22 cellular contexts compared by ENCODE assay signal in genomic region chr1:48611841-48612240, GRCh38.
"Had no signal": no experiment of that assay in that cellular context is flagged by ENCODE, and none has a peak within 500 bp of the region (broad histone marks: within the 10 kb centered on the region; RNA-seq: fewer than 3 reads in every experiment).

No MANE protein-coding gene starts in this region.

- H3K27me3 Mint-ChIP-seq: activated B cell treated with CpG ODN at 0.5 μM for 24 hours; activated CD4-positive, alpha-beta memory T cell treated with anti-CD3 and anti-CD28 coated beads, Interleukin-2, amount 10 ng/mL, durations not matched to agents 7 days and 5 days had no signal

- H3K4me1 Mint-ChIP-seq: activated B cell treated with CpG ODN at 0.5 μM for 24 hours; activated CD4-positive, alpha-beta memory T cell treated with anti-CD3 and anti-CD28 coated beads, Interleukin-2, amount 10 ng/mL, durations not matched to agents 7 days and 5 days; activated CD8-positive, alpha-beta memory T cell treated with anti-CD3 and anti-CD28 coated beads, Interleukin-2, amount 10 ng/mL, durations not matched to agents 7 days and 5 days; memory B cell; naive B cell; neural crest cell had no signal

- DNase-seq: activated B cell treated with CpG ODN at 0.5 μM for 24 hours; activated CD4-positive, alpha-beta memory T cell treated with anti-CD3 and anti-CD28 coated beads, Interleukin-2, amount 10 ng/mL, durations not matched to agents 7 days and 5 days; activated CD4-positive, alpha-beta T cell treated with anti-CD3 and anti-CD28 coated beads for 4 hours; activated CD8-positive, alpha-beta memory T cell treated with anti-CD3 and anti-CD28 coated beads, Interleukin-2, amount 10 ng/mL, durations not matched to agents 7 days and 5 days; cerebellar nuclear complex; cortex of kidney; effector CD4-positive, alpha-beta T cell; gastrocnemius medialis; immature natural killer cell; kidney glomerular epithelial cell; left ventricle myocardium superior; mucosa of descending colon; naive B cell; retina; stimulated activated CD4-positive, alpha-beta T cell treated with anti-CD3 and anti-CD28 coated beads, Interleukin-12 subunit alpha, Interleukin-12 subunit beta, amount 100 ng/mL, for 4 hours; stimulated activated CD4-positive, alpha-beta T cell treated with anti-CD3 and anti-CD28 coated beads, Interleukin-1b, Interleukin-23, amount 100 ng/mL, for 48 hours; stimulated activated CD8-positive, alpha-beta memory T cell treated with anti-CD3 and anti-CD28 coated beads, Interleukin-4, amount 100 ng/mL, for 48 hours; stimulated activated naive CD4-positive, alpha-beta T cell; thyroid gland had no signal

- H3K36me3 Mint-ChIP-seq: activated CD8-positive, alpha-beta memory T cell treated with anti-CD3 and anti-CD28 coated beads, Interleukin-2, amount 10 ng/mL, durations not matched to agents 7 days and 5 days; activated naive CD8-positive, alpha-beta T cell; immature natural killer cell; memory B cell; naive B cell had no signal

- H3K4me3 Mint-ChIP-seq: activated B cell treated with CpG ODN at 0.5 μM for 24 hours; activated CD4-positive, alpha-beta memory T cell treated with anti-CD3 and anti-CD28 coated beads, Interleukin-2, amount 10 ng/mL, durations not matched to agents 7 days and 5 days; activated CD8-positive, alpha-beta memory T cell treated with anti-CD3 and anti-CD28 coated beads, Interleukin-2, amount 10 ng/mL, durations not matched to agents 7 days and 5 days; activated naive CD8-positive, alpha-beta T cell; immature natural killer cell; memory B cell; naive B cell; neural crest cell had no signal

- H3K4me3 ChIP-seq: gastrocnemius medialis, mucosa of descending colon, thyroid gland had no signal

- H3K27ac Mint-ChIP-seq: activated B cell treated with CpG ODN at 0.5 μM for 24 hours; activated CD4-positive, alpha-beta memory T cell treated with anti-CD3 and anti-CD28 coated beads, Interleukin-2, amount 10 ng/mL, durations not matched to agents 7 days and 5 days; activated CD8-positive, alpha-beta memory T cell treated with anti-CD3 and anti-CD28 coated beads, Interleukin-2, amount 10 ng/mL, durations not matched to agents 7 days and 5 days; activated naive CD8-positive, alpha-beta T cell; immature natural killer cell; memory B cell; naive B cell had no signal

- H3K9me3 Mint-ChIP-seq: activated B cell treated with CpG ODN at 0.5 μM for 24 hours; activated CD4-positive, alpha-beta memory T cell treated with anti-CD3 and anti-CD28 coated beads, Interleukin-2, amount 10 ng/mL, durations not matched to agents 7 days and 5 days; memory B cell; naive B cell; neural crest cell had no signal
